In genomic region chr14:61256826-61257468, GRCh38 we compare ENCODE assay signal across 15 cellular contexts. TPM values are rescaled to one million over a fixed set of nuclear protein-coding genes. Genes with fewer than 3 reads are reported as not detected.
DNase-seq lines count a peak whose midpoint lies in the region; ATAC-seq and TF ChIP-seq lines count a peak whose summit lies in the region.
"Had no signal": no experiment of that assay in that cellular context is flagged by ENCODE, and none has a peak within 500 bp of the region (broad histone marks: within the 10 kb centered on the region; RNA-seq: fewer than 3 reads in every experiment).

No MANE protein-coding gene starts in this region.

- no peaks in the 10 kb centered on the region for H3K9me3 Mint-ChIP-seq in type B pancreatic cell
- H3K9me3 Mint-ChIP-seq: H9 had no signal

- no peak overlapping the region for H3K4me2 ChIP-seq in osteoblast (ENCODE audit: insufficient read depth, low read length)

- H3K36me3 Mint-ChIP-seq in type B pancreatic cell, result no peaks in the 10 kb centered on the region

- peaks cover 65% of the 10 kb centered on the region for H3K4me1 Mint-ChIP-seq in type B pancreatic cell (ENCODE audit: unreplicated experiment)

- H3K4me3 ChIP-seq in SK-N-MC (no peak overlapping the region), fibroblast of the aortic adventitia (ENCODE audit: low read depth, low read length) (no peak overlapping the region), osteoblast (ENCODE audit: insufficient read depth, low read length) (no peak overlapping the region)

- no peak for TF ChIP-seq POLR2A in GM18505 (IDR thresholded peaks at IDR 0.05; ENCODE audit: borderline replicate concordance, extremely low read depth, insufficient read depth, insufficient read length)

- DNase-seq in SK-N-MC (ENCODE audit: low read depth, low spot score), result no peak
- DNase-seq in fibroblast of the aortic adventitia (ENCODE audit: low read depth), result peak; percentile 28
- DNase-seq in osteoblast (ENCODE audit: insufficient read length, low spot score, missing footprints), result no peak
- no peak for DNase-seq in type B pancreatic cell (ENCODE audit: extremely low spot score, unreplicated experiment)
- no peak for DNase-seq in NCI-H524 treated with DMSO at 0.1 percent for 48 hours (lab: John Stamatoyannopoulos, UW)
- DNase-seq in foreskin keratinocyte, result no peak
- DNase-seq: AML-193, H9, KBM-7, NCI-H2081 treated with DMSO at 0.1 percent for 48 hours, NCI-H446 treated with DMSO at 0.1 percent for 48 hours, Right ventricle myocardium superior had no signal

- H3K9me3 ChIP-seq in SK-N-MC (ENCODE audit: low read depth, low read length) (no peaks in the 10 kb centered on the region), osteoblast (ENCODE audit: low read depth, low read length) (no peaks in the 10 kb centered on the region)

- peak overlapping the region; percentile 49 for H2AFZ ChIP-seq in osteoblast (ENCODE audit: low read length)

- peaks cover 12% of the 10 kb centered on the region for H3K27me3 Mint-ChIP-seq in type B pancreatic cell

- peak overlapping the region; percentile 46 for H3K4me3 Mint-ChIP-seq in type B pancreatic cell
- H3K4me3 Mint-ChIP-seq: H9 had no signal

- ATAC-seq in GM18505 (IDR thresholded peaks at IDR 0.05; ENCODE audit: unreplicated experiment), result no peak
- no peak for ATAC-seq in foreskin keratinocyte

- H3K4me1 ChIP-seq in osteoblast (ENCODE audit: insufficient read depth, low read length) (peaks cover 29% of the 10 kb centered on the region), foreskin keratinocyte (no peaks in the 10 kb centered on the region)

- no peak for TF ChIP-seq CTCF in fibroblast of the aortic adventitia (IDR thresholded peaks at IDR 0.05; ENCODE audit: insufficient read depth, low read length)
- no peak for TF ChIP-seq CTCF in osteoblast (IDR thresholded peaks at IDR 0.05; ENCODE audit: extremely low read depth, low read depth, low read length)
- TF ChIP-seq CTCF in type B pancreatic cell (conservative IDR thresholded peaks at IDR 0.05), result no peak
- TF ChIP-seq CTCF in foreskin keratinocyte (conservative IDR thresholded peaks at IDR 0.05), result no peak

- H3K9ac ChIP-seq in SK-N-MC (ENCODE audit: insufficient read length), result no peak overlapping the region

- no peaks in the 10 kb centered on the region for H3K36me3 ChIP-seq in SK-N-MC (ENCODE audit: insufficient read depth, low read length)
- H3K36me3 ChIP-seq in osteoblast (ENCODE audit: insufficient read depth, low read length), result no peaks in the 10 kb centered on the region

- H3K79me2 ChIP-seq in osteoblast (ENCODE audit: insufficient read depth, low read length), result no peaks in the 10 kb centered on the region

- no peak overlapping the region for H3K27ac Mint-ChIP-seq in type B pancreatic cell
- H3K27ac Mint-ChIP-seq: H9 had no signal

- no peaks in the 10 kb centered on the region for H4K20me1 ChIP-seq in osteoblast (ENCODE audit: insufficient read depth, low read length)

- H3K27me3 ChIP-seq in osteoblast (ENCODE audit: insufficient read depth, low read length) (no peaks in the 10 kb centered on the region), foreskin keratinocyte (peaks cover 15% of the 10 kb centered on the region)

- peak overlapping the region; percentile 52; the same call in 1 of the 2 replicates for H3K27ac ChIP-seq in SK-N-MC
- no peak overlapping the region for H3K27ac ChIP-seq in osteoblast (ENCODE audit: low read depth, low read length)
- no peak overlapping the region for H3K27ac ChIP-seq in foreskin keratinocyte
- H3K27ac ChIP-seq: C4-2B had no signal

RNA-seq across cellular contexts. Expression of gene TMEM30B, which starts 24.2 kb away (rescaled TPM):
- total RNA-seq in fibroblast of the aortic adventitia (ENCODE audit: low replicate concordance), result 3.8 and 4.9 TPM in 2 replicates
- total RNA-seq in osteoblast, result 1.1 and 1.8 TPM in 2 replicates
- 12.2 and 25.3 TPM in 2 replicates for total RNA-seq in type B pancreatic cell (ENCODE audit: low replicate concordance)
- total RNA-seq in foreskin keratinocyte, result 17.9 and 19.8 TPM in 2 replicates
- polyA plus RNA-seq in foreskin keratinocyte, result 7.6 and 9.5 TPM in 2 replicates
- total RNA-seq: OCI-LY7 had no signal
